ENCODE assay signal across 28 cellular contexts in genomic region chr4:89575840-89576239, GRCh38.
"Had no signal": no experiment of that assay in that cellular context is flagged by ENCODE, and none has a peak within 500 bp of the region (broad histone marks: within the 10 kb centered on the region; RNA-seq: fewer than 3 reads in every experiment).

No MANE protein-coding gene starts in this region.

- DNase-seq: stimulated activated CD4-positive, alpha-beta T cell treated with anti-CD3 and anti-CD28 coated beads, Interleukin-2, amount 100 ng/mL, for 24 hours; stimulated activated CD4-positive, alpha-beta T cell treated with anti-CD3 and anti-CD28 coated beads, Interleukin-2, amount 100 ng/mL, for 48 hours; stimulated activated CD4-positive, alpha-beta T cell treated with anti-CD3 and anti-CD28 coated beads, Interleukin-4, amount 100 ng/mL, for 1 hour; stimulated activated CD4-positive, alpha-beta T cell treated with anti-CD3 and anti-CD28 coated beads, Interleukin-4, amount 100 ng/mL, for 24 hours; stimulated activated CD4-positive, alpha-beta T cell treated with anti-CD3 and anti-CD28 coated beads, Interleukin-4, amount 100 ng/mL, for 4 hours; stimulated activated CD8-positive, alpha-beta memory T cell treated with anti-CD3 and anti-CD28 coated beads, Interleukin-4, amount 100 ng/mL, for 48 hours; stimulated activated naive B cell treated with anti-CD40 and anti-IgM and Interleukin-4, amounts not matched to agents 10 μg/mL and 1 μg/mL and 100 μg/mL, for 72 hours; stimulated activated naive CD4-positive, alpha-beta T cell; stimulated activated naive CD4-positive, alpha-beta T cell treated with Interleukin-2 at 50 U/mL for 16 hours; stomach; substantia nigra; testis; thyroid gland; tibial artery; transverse colon; trophoblast cell; upper lobe of left lung; upper lobe of right lung; uterus had no signal

- H3K36me3 ChIP-seq: stomach, suprapubic skin, thoracic aorta, thyroid gland, tibial artery, tibial nerve, transverse colon, upper lobe of left lung, upper lobe of right lung, uterus, vagina had no signal

- H3K4me3 ChIP-seq: stomach, suprapubic skin, testis, thoracic aorta, thyroid gland, tibial artery, tibial nerve, transverse colon, upper lobe of left lung, upper lobe of right lung, uterus, vagina had no signal

- ATAC-seq: stimulated activated effector memory CD8-positive, alpha-beta T cell treated with anti-CD3 and anti-CD28 coated beads, Interleukin-12 subunit alpha, Interleukin-12 subunit beta, amount 100 ng/mL, for 72 hours; stimulated activated memory B cell treated with anti-CD40 and anti-IgM and Interleukin-4, amounts not matched to agents 10 μg/mL and 1 μg/mL and 100 μg/mL, for 72 hours; stimulated activated naive B cell treated with anti-CD40 and anti-IgM and Interleukin-4, amounts not matched to agents 10 μg/mL and 1 μg/mL and 100 μg/mL, for 72 hours; upper lobe of right lung had no signal

- H3K9me3 Mint-ChIP-seq: stimulated activated effector memory CD8-positive, alpha-beta T cell treated with anti-CD3 and anti-CD28 coated beads, Interleukin-12 subunit alpha, Interleukin-12 subunit beta, amount 100 ng/mL, for 72 hours; stimulated activated memory B cell treated with anti-CD40 and anti-IgM and Interleukin-4, amounts not matched to agents 10 μg/mL and 1 μg/mL and 100 μg/mL, for 72 hours; stimulated activated naive CD8-positive, alpha-beta T cell treated with anti-CD3 and anti-CD28 coated beads, Interleukin-15, Interleukin-2, amounts not matched to agents 100 ng/mL and 50 ng/mL, for 24 hours; type B pancreatic cell had no signal

- H3K27me3 Mint-ChIP-seq: stimulated activated memory B cell treated with anti-CD40 and anti-IgM and Interleukin-4, amounts not matched to agents 10 μg/mL and 1 μg/mL and 100 μg/mL, for 72 hours; stimulated activated naive B cell treated with anti-CD40 and anti-IgM and Interleukin-4, amounts not matched to agents 10 μg/mL and 1 μg/mL and 100 μg/mL, for 72 hours; stimulated activated naive CD8-positive, alpha-beta T cell treated with anti-CD3 and anti-CD28 coated beads, Interleukin-15, Interleukin-2, amounts not matched to agents 100 ng/mL and 50 ng/mL, for 24 hours; type B pancreatic cell had no signal

- H3K4me1 ChIP-seq: stomach, suprapubic skin, testis, thyroid gland, tibial artery, upper lobe of left lung, upper lobe of right lung, uterus, vagina had no signal

- H3K9me3 ChIP-seq: stomach, suprapubic skin, testis, thoracic aorta, thyroid gland, tibial artery, tibial nerve, transverse colon, upper lobe of left lung, upper lobe of right lung, uterus, vagina had no signal

- H3K27ac ChIP-seq: stomach, suprapubic skin, testis, thoracic aorta, thyroid gland, tibial artery, tibial nerve, transverse colon, upper lobe of left lung, upper lobe of right lung, uterus, vagina had no signal

- H3K27ac Mint-ChIP-seq: stimulated activated effector memory CD8-positive, alpha-beta T cell treated with anti-CD3 and anti-CD28 coated beads, Interleukin-12 subunit alpha, Interleukin-12 subunit beta, amount 100 ng/mL, for 72 hours; stimulated activated memory B cell treated with anti-CD40 and anti-IgM and Interleukin-4, amounts not matched to agents 10 μg/mL and 1 μg/mL and 100 μg/mL, for 72 hours; stimulated activated naive B cell treated with anti-CD40 and anti-IgM and Interleukin-4, amounts not matched to agents 10 μg/mL and 1 μg/mL and 100 μg/mL, for 72 hours; stimulated activated naive CD8-positive, alpha-beta T cell treated with anti-CD3 and anti-CD28 coated beads, Interleukin-15, Interleukin-2, amounts not matched to agents 100 ng/mL and 50 ng/mL, for 24 hours; type B pancreatic cell had no signal

- H3K27me3 ChIP-seq: stomach, suprapubic skin, testis, thyroid gland, tibial artery, tibial nerve, transverse colon, upper lobe of left lung, upper lobe of right lung, uterus, vagina had no signal

- FAIRE-seq: urothelium cell line had no signal

- H3K4me3 Mint-ChIP-seq: stimulated activated effector memory CD8-positive, alpha-beta T cell treated with anti-CD3 and anti-CD28 coated beads, Interleukin-12 subunit alpha, Interleukin-12 subunit beta, amount 100 ng/mL, for 72 hours; stimulated activated memory B cell treated with anti-CD40 and anti-IgM and Interleukin-4, amounts not matched to agents 10 μg/mL and 1 μg/mL and 100 μg/mL, for 72 hours; stimulated activated naive B cell treated with anti-CD40 and anti-IgM and Interleukin-4, amounts not matched to agents 10 μg/mL and 1 μg/mL and 100 μg/mL, for 72 hours; stimulated activated naive CD8-positive, alpha-beta T cell treated with anti-CD3 and anti-CD28 coated beads, Interleukin-15, Interleukin-2, amounts not matched to agents 100 ng/mL and 50 ng/mL, for 24 hours; type B pancreatic cell had no signal

- H3K4me1 Mint-ChIP-seq: stimulated activated effector memory CD8-positive, alpha-beta T cell treated with anti-CD3 and anti-CD28 coated beads, Interleukin-12 subunit alpha, Interleukin-12 subunit beta, amount 100 ng/mL, for 72 hours; stimulated activated memory B cell treated with anti-CD40 and anti-IgM and Interleukin-4, amounts not matched to agents 10 μg/mL and 1 μg/mL and 100 μg/mL, for 72 hours; stimulated activated naive B cell treated with anti-CD40 and anti-IgM and Interleukin-4, amounts not matched to agents 10 μg/mL and 1 μg/mL and 100 μg/mL, for 72 hours had no signal
